In the genomic region with DNA sequence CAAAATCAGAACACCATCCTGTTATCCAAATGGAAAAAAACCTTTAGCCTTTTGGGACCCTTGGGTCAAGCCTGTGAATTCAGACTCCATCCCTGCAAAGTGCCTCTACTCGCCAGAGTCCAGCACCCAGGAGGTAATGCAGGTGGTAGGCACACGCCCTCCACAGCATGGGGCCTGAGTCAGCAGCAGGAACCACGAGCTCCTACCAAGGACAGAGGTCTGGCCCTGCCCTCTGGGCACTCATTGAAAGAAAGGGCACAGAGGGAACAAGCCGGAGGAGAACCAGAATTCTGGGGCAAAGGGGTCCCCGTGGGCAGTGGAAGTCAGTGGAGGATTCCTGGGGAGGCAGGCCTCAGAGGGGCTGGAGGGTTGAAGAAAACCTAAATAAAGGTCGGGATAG, we compare ENCODE assay signal across 20 cellular contexts.
"Had no signal": no experiment of that assay in that cellular context is flagged by ENCODE, and none has a peak within 500 bp of the region (broad histone marks: within the 10 kb centered on the region; RNA-seq: fewer than 3 reads in every experiment).

No MANE protein-coding gene starts in this region.

- DNase-seq: IMR-90, Kasumi-1, MV-4-11, NCI-H1048, NCI-H1105, NCI-H1417 treated with DMSO at 0.1 percent for 48 hours, NCI-H146, NCI-H1694 treated with DMSO at 0.1 percent for 48 hours, NCI-H1930, NCI-H2081 treated with DMSO at 0.1 percent for 48 hours, NCI-H2171, NCI-H226, NCI-H446, NCI-H510A, NCI-H524 treated with DMSO at 0.1 percent for 48 hours, NCI-H69, NCI-H774, Right ventricle myocardium superior, RPMI8226, SIG-M5 had no signal
